Comparison of ENCODE assay signal across 9 cellular contexts in genomic region chr2:170505631-170506270, GRCh38.
DNase-seq lines count a peak whose midpoint lies in the region; ATAC-seq and FAIRE-seq lines count a peak whose summit lies in the region.
"Had no signal": no experiment of that assay in that cellular context is flagged by ENCODE, and none has a peak within 500 bp of the region (broad histone marks: within the 10 kb centered on the region; RNA-seq: fewer than 3 reads in every experiment).

No MANE protein-coding gene starts in this region.

- no peak for ATAC-seq in activated naive CD8-positive, alpha-beta T cell treated with anti-CD3 and anti-CD28 coated beads, Interleukin-2, amount 10 ng/mL, durations not matched to agents 7 days and 5 days (ENCODE audit: low read depth)
- ATAC-seq in Right ventricle myocardium inferior (peak; percentile 76), GM18520 (IDR thresholded peaks at IDR 0.05; ENCODE audit: unreplicated experiment) (no peak)
- ATAC-seq: esophagus mucosa had no signal

- peak overlapping the region; percentile 46 for H3K4me3 Mint-ChIP-seq in activated naive CD8-positive, alpha-beta T cell treated with anti-CD3 and anti-CD28 coated beads, Interleukin-2, amount 10 ng/mL, durations not matched to agents 7 days and 5 days

- in situ Hi-C loops in G401 (cut with HindIII; ENCODE audit: low sequenced_read_pairs), result no loop called here

- no peaks in the 10 kb centered on the region for H3K9me3 Mint-ChIP-seq in activated naive CD8-positive, alpha-beta T cell treated with anti-CD3 and anti-CD28 coated beads, Interleukin-2, amount 10 ng/mL, durations not matched to agents 7 days and 5 days

- FAIRE-seq in urothelium cell line (lab: Jason Lieb, UNC), result no peak

- DNase-seq in G401 (ENCODE audit: low spot score), result peak; percentile 8
- DNase-seq in activated naive CD8-positive, alpha-beta T cell treated with anti-CD3 and anti-CD28 coated beads, Interleukin-2, amount 10 ng/mL, durations not matched to agents 7 days and 5 days, result no peak
- DNase-seq in Right ventricle myocardium inferior (ENCODE audit: missing footprints), result peak; percentile 78
- DNase-seq in pons (ENCODE audit: low spot score), result peak; percentile 96
- DNase-seq in urothelium cell line (ENCODE audit: low spot score), result no peak
- DNase-seq in GM19240 (ENCODE audit: insufficient read length, low spot score), result no peak
- DNase-seq in SHP77 (lab: John Stamatoyannopoulos, UW), result no peak

- peaks cover 39% of the 10 kb centered on the region for H3K4me1 Mint-ChIP-seq in activated naive CD8-positive, alpha-beta T cell treated with anti-CD3 and anti-CD28 coated beads, Interleukin-2, amount 10 ng/mL, durations not matched to agents 7 days and 5 days

- H3K36me3 Mint-ChIP-seq in activated naive CD8-positive, alpha-beta T cell treated with anti-CD3 and anti-CD28 coated beads, Interleukin-2, amount 10 ng/mL, durations not matched to agents 7 days and 5 days, result no peaks in the 10 kb centered on the region

- intact Hi-C loops in Right ventricle myocardium inferior (cut with DNase I), result loop anchor here (10.0 kb wide), 1 partner anchor 209 kb away; the partner anchor contains the start of gene SP5

- POLR2A ChIA-PET in activated naive CD8-positive, alpha-beta T cell treated with anti-CD3 and anti-CD28 coated beads, Interleukin-2, amount 10 ng/mL, durations not matched to agents 7 days and 5 days (lab: Charles Lee), result no interaction called here

- peak overlapping the region; percentile 74 for H3K27ac Mint-ChIP-seq in activated naive CD8-positive, alpha-beta T cell treated with anti-CD3 and anti-CD28 coated beads, Interleukin-2, amount 10 ng/mL, durations not matched to agents 7 days and 5 days

- peaks cover 47% of the 10 kb centered on the region for H3K27me3 Mint-ChIP-seq in activated naive CD8-positive, alpha-beta T cell treated with anti-CD3 and anti-CD28 coated beads, Interleukin-2, amount 10 ng/mL, durations not matched to agents 7 days and 5 days

Comparison
In these comparisons a context has a peak if more than half of its experiments do, and no peak if none do; other contexts are left out.
1. DNase-seq: peak in G401 (single experiment), Right ventricle myocardium inferior (single experiment) and pons (single experiment); none in activated naive CD8-positive, alpha-beta T cell treated with anti-CD3 and anti-CD28 coated beads, Interleukin-2, amount 10 ng/mL, durations not matched to agents 7 days and 5 days (single experiment), urothelium cell line (single experiment), GM19240 (single experiment) and SHP77 (0 of 2).